17 cellular contexts compared by ENCODE assay signal in the genomic region with DNA sequence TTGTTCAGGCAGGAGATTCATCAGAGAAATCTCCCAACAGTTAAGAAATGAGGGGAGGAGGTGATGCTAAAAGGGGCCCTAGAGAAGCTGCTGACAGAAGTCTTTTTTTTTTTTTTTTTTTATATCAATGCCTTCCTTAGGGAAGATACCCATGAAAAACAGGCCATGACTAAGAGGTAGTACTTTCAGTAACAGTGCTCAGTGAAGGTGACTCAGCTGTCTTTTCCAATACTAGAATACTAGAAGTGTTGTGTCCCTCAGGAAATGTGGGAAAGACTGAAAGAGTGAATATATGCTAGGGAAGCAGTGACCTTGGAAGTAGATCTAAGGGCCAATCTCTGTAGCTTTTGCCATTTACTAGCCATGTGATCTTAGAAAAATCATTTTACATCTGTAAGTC. TPM values are rescaled to one million over a fixed set of nuclear protein-coding genes. Genes with fewer than 3 reads are reported as not detected.
DNase-seq lines count a peak whose midpoint lies in the region; TF ChIP-seq lines count a peak whose summit lies in the region.
"Had no signal": no experiment of that assay in that cellular context is flagged by ENCODE, and none has a peak within 500 bp of the region (broad histone marks: within the 10 kb centered on the region; RNA-seq: fewer than 3 reads in every experiment).

No MANE protein-coding gene starts in this region.

- CTCF ChIA-PET in BJ (lab: Yijun Ruan, JAX): no interaction called here
- CTCF ChIA-PET in OCI-LY7 (lab: Charles Lee; ENCODE audit: unreplicated experiment): no interaction called here

- intact Hi-C loops in OCI-LY7 (cut with micrococcal nuclease; ENCODE audit: unreplicated experiment): no loop called here

- H3K79me2 ChIP-seq in OCI-LY7 (ENCODE audit: insufficient read depth, low read depth, low read length): no peaks in the 10 kb centered on the region

- DNase-seq in BJ (ENCODE audit: low read depth): peak; percentile 19
- peak; percentile 69 for DNase-seq in M059J (ENCODE audit: low read depth)
- DNase-seq in cardiac fibroblast (ENCODE audit: low read depth in 2 of 2): peak; percentile 43 to 79
- DNase-seq in kidney glomerular epithelial cell (lab: John Stamatoyannopoulos, UW): peak; percentile 11
- no peak for DNase-seq in DMS153 (lab: John Stamatoyannopoulos, UW)
- DNase-seq in OCI-LY7 (ENCODE audit: low spot score): no peak
- no peak for DNase-seq in GM10266 (ENCODE audit: extremely low spot score)
- DNase-seq in NCI-H1105 (lab: John Stamatoyannopoulos, UW): no peak
- DNase-seq: activated CD4-positive, CD25-positive, alpha-beta regulatory T cell; activated CD8-positive, alpha-beta memory T cell treated with anti-CD3 and anti-CD28 coated beads, Interleukin-2, amount 50 U/mL, for 4 hours; colonic mucosa; KG1; mucosa of descending colon; NCI-H146; NCI-H524 treated with DMSO at 0.1 percent for 48 hours; testis had no signal

- H3K27ac ChIP-seq in OCI-LY7 (ENCODE audit: low read depth, low read length, poor library complexity, severe bottlenecking): no peak overlapping the region
- H3K27ac ChIP-seq: BLaER1 treated with 17β-estradiol and CSF1 and Interleukin-3, amounts not matched to agents 10 nM and 100 nM; colonic mucosa; testis had no signal

- no peak overlapping the region for H3K4me3 ChIP-seq in BJ (ENCODE audit: low read depth, low read length)
- no peak overlapping the region for H3K4me3 ChIP-seq in cardiac fibroblast (replicated peaks in 1 of 2; ENCODE audit: low read depth in 2 of 2, low read length in 2 of 2)
- no peak overlapping the region for H3K4me3 ChIP-seq in OCI-LY7 (ENCODE audit: low read depth, low read length, poor library complexity, severe bottlenecking)
- H3K4me3 ChIP-seq: BLaER1 treated with 17β-estradiol and CSF1 and Interleukin-3, amounts not matched to agents 10 nM and 100 nM; colonic mucosa; mucosa of descending colon; testis had no signal

- POLR2A ChIA-PET in BJ (lab: Charles Lee): no interaction called here
- POLR2A ChIA-PET in OCI-LY7 (lab: Charles Lee): no interaction called here

- no TSS peak for BruUV-seq in OCI-LY7 (replicated peaks; lab: Mats Ljungman, UMichigan)

- TF ChIP-seq CTCF in BJ (IDR thresholded peaks at IDR 0.05; ENCODE audit: insufficient read depth, low read depth, low read length) (no peak), cardiac fibroblast (IDR thresholded peaks at IDR 0.05; ENCODE audit: low read depth, low read length) (no peak), OCI-LY7 (conservative IDR thresholded peaks at IDR 0.05; ENCODE audit: low read length) (no peak), GM10266 (IDR thresholded peaks at IDR 0.05; ENCODE audit: control insufficient read depth, insufficient read depth, low read depth, missing control alignments) (no peak)

- H3K9me3 ChIP-seq in OCI-LY7 (ENCODE audit: low read length): no peaks in the 10 kb centered on the region
- H3K9me3 ChIP-seq: colonic mucosa, mucosa of descending colon, testis had no signal

- no peaks in the 10 kb centered on the region for H4K20me1 ChIP-seq in OCI-LY7 (ENCODE audit: insufficient read depth, low read length)
- H4K20me1 ChIP-seq: BLaER1 treated with 17β-estradiol and CSF1 and Interleukin-3, amounts not matched to agents 10 nM and 100 nM had no signal

- no peak overlapping the region for H3K4me2 ChIP-seq in OCI-LY7 (ENCODE audit: low read length)
- H3K4me2 ChIP-seq: BLaER1 treated with 17β-estradiol and CSF1 and Interleukin-3, amounts not matched to agents 10 nM and 100 nM had no signal

- no peaks in the 10 kb centered on the region for H3K9me2 ChIP-seq in OCI-LY7 (ENCODE audit: insufficient read depth, low read length)

- H2AFZ ChIP-seq in OCI-LY7 (ENCODE audit: low read length): no peak overlapping the region

- no peaks in the 10 kb centered on the region for H3K4me1 ChIP-seq in OCI-LY7 (ENCODE audit: insufficient read depth, low read length, poor library complexity, severe bottlenecking)
- H3K4me1 ChIP-seq: BLaER1 treated with 17β-estradiol and CSF1 and Interleukin-3, amounts not matched to agents 10 nM and 100 nM; colonic mucosa; testis had no signal

- H3K27me3 ChIP-seq in BJ (ENCODE audit: control insufficient read depth, insufficient read depth, low read length): no peaks in the 10 kb centered on the region
- H3K27me3 ChIP-seq: BLaER1 treated with 17β-estradiol and CSF1 and Interleukin-3, amounts not matched to agents 10 nM and 100 nM; colonic mucosa; testis had no signal

- H3K36me3 ChIP-seq in BJ (ENCODE audit: control insufficient read depth, insufficient read depth, low read length) (peaks cover 1% of the 10 kb centered on the region; the same call in 1 of the 2 replicates), OCI-LY7 (ENCODE audit: insufficient read depth, low read length) (peaks cover 9% of the 10 kb centered on the region)
- H3K36me3 ChIP-seq: colonic mucosa had no signal

RNA-seq across cellular contexts. Expression of gene SLFNL1, which starts 52.4 kb away (rescaled TPM):
- 0.06 and 0.10 TPM in 2 replicates for polyA plus RNA-seq in BJ (2011; rRNA removed)
- polyA minus RNA-seq in BJ (2011; rRNA and poly(A)+ RNA removed): 0.21 and 0.47 TPM in 2 replicates
- total RNA-seq in M059J (2014; rRNA removed; shearing (Covaris generic)): 0.15 TPM in 1 of 2 replicates, not detected in the other
- 0.82 and 1.1 TPM in 2 replicates for total RNA-seq in OCI-LY7 (2014; rRNA removed; shearing (Covaris generic))
- total RNA-seq in OCI-LY7 (2022): 0.49 and 0.57 TPM in 2 replicates

Comparison
In these comparisons a context has a peak if more than half of its experiments do, and no peak if none do; other contexts are left out.
1. DNase-seq: peak in BJ (single experiment), M059J (single experiment), cardiac fibroblast (2 of 2) and kidney glomerular epithelial cell (single experiment); none in DMS153 (single experiment), OCI-LY7 (single experiment), GM10266 (single experiment) and NCI-H1105 (single experiment).